In genomic region chr4:138188406-138189084, GRCh38 we compare ENCODE assay signal across 20 cellular contexts. TPM values are rescaled to one million over a fixed set of nuclear protein-coding genes. Genes with fewer than 3 reads are reported as not detected.
DNase-seq lines count a peak whose midpoint lies in the region; ATAC-seq and TF ChIP-seq lines count a peak whose summit lies in the region.
"Had no signal": no experiment of that assay in that cellular context is flagged by ENCODE, and none has a peak within 500 bp of the region (broad histone marks: within the 10 kb centered on the region; RNA-seq: fewer than 3 reads in every experiment).

No MANE protein-coding gene starts in this region.

- H4K20me1 ChIP-seq in GM23338 (replicated peaks; ENCODE audit: insufficient read depth) = no peaks in the 10 kb centered on the region

- H3K4me2 ChIP-seq in GM23338 = no peak overlapping the region

- no peaks in the 10 kb centered on the region for H3K9me3 ChIP-seq in SK-N-MC (ENCODE audit: low read depth, low read length)
- H3K9me3 ChIP-seq: MG63, suprapubic skin had no signal

- no peak overlapping the region for H3K4me3 Mint-ChIP-seq in type B pancreatic cell
- H3K4me3 Mint-ChIP-seq in GM23338 = no peak overlapping the region
- H3K4me3 Mint-ChIP-seq: activated CD4-positive, alpha-beta T cell treated with anti-CD3 and anti-CD28 coated beads, Interleukin-2, amount 10 ng/mL, durations not matched to agents 24 days and 14 days; effector memory CD8-positive, alpha-beta T cell had no signal

- H3K27ac Mint-ChIP-seq in type B pancreatic cell (no peak overlapping the region), GM23338 (no peak overlapping the region)
- H3K27ac Mint-ChIP-seq: activated CD4-positive, alpha-beta T cell treated with anti-CD3 and anti-CD28 coated beads, Interleukin-2, amount 10 ng/mL, durations not matched to agents 24 days and 14 days; effector memory CD8-positive, alpha-beta T cell had no signal

- H3K9me2 ChIP-seq in GM23338 (ENCODE audit: insufficient read depth) = no peaks in the 10 kb centered on the region

- H3K36me3 Mint-ChIP-seq in type B pancreatic cell = no peaks in the 10 kb centered on the region
- no peaks in the 10 kb centered on the region for H3K36me3 Mint-ChIP-seq in GM23338 (ENCODE audit: low read depth)

- no peak overlapping the region for H2AFZ ChIP-seq in GM23338

- DNase-seq in DMS79 (lab: John Stamatoyannopoulos, UW) (peak; percentile 74), HL-60 (ENCODE audit: low read depth in 1 of 2, low spot score in 1 of 2) (peak in 1 of 2 experiments; percentile 22), SK-N-MC (ENCODE audit: low read depth, low spot score) (no peak), fibroblast of villous mesenchyme (ENCODE audit: low read depth) (peak; percentile 25), type B pancreatic cell (ENCODE audit: extremely low spot score, unreplicated experiment) (no peak), H7 (no peak), GM10248 (ENCODE audit: extremely low spot score) (no peak), GM23338 (ENCODE audit: low spot score) (no peak)
- DNase-seq: activated CD4-positive, alpha-beta T cell treated with anti-CD3 and anti-CD28 coated beads, Interleukin-2, amount 10 ng/mL, durations not matched to agents 24 days and 14 days; activated effector memory CD4-positive, alpha-beta T cell treated with Interleukin-2 at 50 U/mL for 16 hours; AML-193; effector memory CD8-positive, alpha-beta T cell; GDM1; left cardiac atrium; MG63; NCI-H2081 treated with DMSO at 0.1 percent for 48 hours; NCI-H69 had no signal

- no peak for ATAC-seq in GM23338
- ATAC-seq: effector memory CD8-positive, alpha-beta T cell; left cardiac atrium; Panc1 had no signal

- H3K79me2 ChIP-seq in GM23338 (replicated peaks; ENCODE audit: insufficient read depth) = no peaks in the 10 kb centered on the region; the same call in 1 of the 2 replicates

- H3K27me3 Mint-ChIP-seq in type B pancreatic cell (no peaks in the 10 kb centered on the region), GM23338 (ENCODE audit: insufficient read depth, low read depth, poor library complexity) (peaks cover 2% of the 10 kb centered on the region)
- H3K27me3 Mint-ChIP-seq: activated CD4-positive, alpha-beta T cell treated with anti-CD3 and anti-CD28 coated beads, Interleukin-2, amount 10 ng/mL, durations not matched to agents 24 days and 14 days; effector memory CD8-positive, alpha-beta T cell had no signal

- H3F3A ChIP-seq in GM23338 (replicated peaks; ENCODE audit: low read depth) = no peaks in the 10 kb centered on the region

- no peaks in the 10 kb centered on the region; the same call in 1 of the 2 replicates for H3K4me1 ChIP-seq in GM23338 (ENCODE audit: insufficient read depth)
- H3K4me1 ChIP-seq: suprapubic skin had no signal

- peaks cover 26% of the 10 kb centered on the region for H3K4me1 Mint-ChIP-seq in type B pancreatic cell (ENCODE audit: unreplicated experiment)
- peaks cover 32% of the 10 kb centered on the region for H3K4me1 Mint-ChIP-seq in GM23338
- H3K4me1 Mint-ChIP-seq: activated CD4-positive, alpha-beta T cell treated with anti-CD3 and anti-CD28 coated beads, Interleukin-2, amount 10 ng/mL, durations not matched to agents 24 days and 14 days had no signal

- H3K27ac ChIP-seq in HL-60 (replicated peaks) = peak overlapping the region; percentile 73
- H3K27ac ChIP-seq in SK-N-MC = 0 out of 2 replicates have a peak overlapping the region, but pooled peaks have one; percentile 12
- H3K27ac ChIP-seq in GM23338 (ENCODE audit: low read depth) = no peak overlapping the region
- H3K27ac ChIP-seq: suprapubic skin had no signal

- H3K36me3 ChIP-seq in SK-N-MC (ENCODE audit: insufficient read depth, low read length) (peaks cover 29% of the 10 kb centered on the region), H7 (replicated peaks; ENCODE audit: control insufficient read depth, insufficient read depth, low read length) (no peaks in the 10 kb centered on the region), GM23338 (ENCODE audit: insufficient read depth) (no peaks in the 10 kb centered on the region)
- H3K36me3 ChIP-seq: suprapubic skin had no signal

- no peak overlapping the region for H3K4me3 ChIP-seq in HL-60 (replicated peaks; ENCODE audit: insufficient read depth, low read length)
- no peak overlapping the region for H3K4me3 ChIP-seq in SK-N-MC
- no peak overlapping the region for H3K4me3 ChIP-seq in fibroblast of villous mesenchyme (ENCODE audit: low read depth, low read length)
- no peak overlapping the region for H3K4me3 ChIP-seq in H7 (ENCODE audit: insufficient read depth, low read depth, low read length)
- no peak overlapping the region for H3K4me3 ChIP-seq in GM23338
- H3K4me3 ChIP-seq: GM12878, MG63, suprapubic skin had no signal

- H3K9ac ChIP-seq in SK-N-MC (ENCODE audit: insufficient read length) = no peak overlapping the region

- CTCF ChIA-PET in GM10248 (lab: Yijun Ruan, JAX) = interaction anchor here (0.6 to 1.9 kb wide), 6 partner anchors 22 to 492 kb away, joined by 3 to 7 read pairs (median 4); no protein-coding TSS in a partner anchor

- no peaks in the 10 kb centered on the region for H3K9me3 Mint-ChIP-seq in type B pancreatic cell
- H3K9me3 Mint-ChIP-seq in GM23338 = no peaks in the 10 kb centered on the region
- H3K9me3 Mint-ChIP-seq: activated CD4-positive, alpha-beta T cell treated with anti-CD3 and anti-CD28 coated beads, Interleukin-2, amount 10 ng/mL, durations not matched to agents 24 days and 14 days had no signal

- POLR2A ChIA-PET in GM10248 (lab: Yijun Ruan, JAX) = no interaction called here

- TF ChIP-seq CTCF in HL-60 (IDR thresholded peaks at IDR 0.05; ENCODE audit: insufficient read depth, low read length) (no peak), fibroblast of villous mesenchyme (IDR thresholded peaks at IDR 0.05; ENCODE audit: insufficient read depth, low read depth, low read length) (no peak), type B pancreatic cell (conservative IDR thresholded peaks at IDR 0.05) (no peak), GM10248 (IDR thresholded peaks at IDR 0.05; ENCODE audit: control extremely low read depth, extremely low read depth, low read depth, missing control alignments) (no peak), GM23338 (conservative IDR thresholded peaks at IDR 0.05; ENCODE audit: low read depth in 2 of 2) (no peak)

- H3K27me3 ChIP-seq in HL-60 (ENCODE audit: insufficient read depth, poor library complexity, severe bottlenecking) (no peaks in the 10 kb centered on the region), H7 (ENCODE audit: control insufficient read depth, insufficient read depth, low read length) (no peaks in the 10 kb centered on the region), GM23338 (ENCODE audit: insufficient read depth) (no peaks in the 10 kb centered on the region)
- H3K27me3 ChIP-seq: MG63, suprapubic skin had no signal

TF ChIP-seq in GM23338, 12 proteins besides CTCF, POLR2A, EP300 and RAD21 (continues in another document):
- TF ChIP-seq ZNF331 (CRISPR knock-in tag; IDR thresholded peaks at IDR 0.05; ENCODE audit: low read depth) (no peak), REST (IDR thresholded peaks at IDR 0.05; ENCODE audit: unreplicated experiment) (no peak), ETS1 (IDR thresholded peaks at IDR 0.05) (no peak), JUNB (IDR thresholded peaks at IDR 0.05; ENCODE audit: unreplicated experiment) (no peak), POLR2AphosphoS5 (IDR thresholded peaks at IDR 0.05; ENCODE audit: low read depth) (no peak), NANOG (IDR thresholded peaks at IDR 0.05; ENCODE audit: borderline replicate concordance) (no peak), ZNF114 (CRISPR knock-in tag; IDR thresholded peaks at IDR 0.05) (no peak)

RNA-seq across cellular contexts. Expression of gene SLC7A11, which starts 53.6 kb away (rescaled TPM):
- total RNA-seq in fibroblast of villous mesenchyme = 74.1 and 94.1 TPM in 2 replicates
- total RNA-seq in type B pancreatic cell (ENCODE audit: low replicate concordance) = 6.3 and 13.7 TPM in 2 replicates
- 7.1 and 10.2 TPM in 2 replicates for total RNA-seq in H7 (2014; rRNA removed; shearing (Covaris generic))
- 32.2 and 33.9 TPM in 2 replicates for total RNA-seq in GM23338 (2014; rRNA removed; shearing (Covaris generic))
- polyA plus RNA-seq in GM23338 (2016; fragmentation: Nextera tagmentation; extraction: Ambion mirVana) = 8.3 and 10.0 TPM in 2 replicates

Comparison
In these comparisons a context has a peak if more than half of its experiments do, and no peak if none do; other contexts are left out.
1. DNase-seq: peak in DMS79 (single experiment) and fibroblast of villous mesenchyme (single experiment); none in SK-N-MC (single experiment), type B pancreatic cell (single experiment), H7 (single experiment), GM10248 (single experiment) and GM23338 (single experiment).